1 cellular context compared by ENCODE assay signal in the genomic region with DNA sequence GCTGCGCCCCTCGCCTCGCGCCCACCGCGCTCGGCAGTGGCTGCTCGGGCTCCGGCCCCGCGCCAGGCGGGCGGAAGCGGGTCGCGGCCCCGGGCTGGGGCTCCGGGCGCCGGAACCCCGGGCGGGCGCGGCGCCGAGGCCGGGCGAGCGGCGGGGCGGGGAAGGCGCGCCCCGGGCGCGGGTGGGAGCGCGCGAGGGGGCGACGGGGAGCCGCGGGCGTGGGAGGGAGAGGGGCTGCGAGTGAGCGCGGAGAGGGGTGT.
TF ChIP-seq lines count a peak whose summit lies in the region.

No MANE protein-coding gene starts in this region.

TF ChIP-seq in GM12878, 131 proteins besides CTCF, POLR2A, EP300 and RAD21 (continued from another document):
- TF ChIP-seq, protein P1, sequence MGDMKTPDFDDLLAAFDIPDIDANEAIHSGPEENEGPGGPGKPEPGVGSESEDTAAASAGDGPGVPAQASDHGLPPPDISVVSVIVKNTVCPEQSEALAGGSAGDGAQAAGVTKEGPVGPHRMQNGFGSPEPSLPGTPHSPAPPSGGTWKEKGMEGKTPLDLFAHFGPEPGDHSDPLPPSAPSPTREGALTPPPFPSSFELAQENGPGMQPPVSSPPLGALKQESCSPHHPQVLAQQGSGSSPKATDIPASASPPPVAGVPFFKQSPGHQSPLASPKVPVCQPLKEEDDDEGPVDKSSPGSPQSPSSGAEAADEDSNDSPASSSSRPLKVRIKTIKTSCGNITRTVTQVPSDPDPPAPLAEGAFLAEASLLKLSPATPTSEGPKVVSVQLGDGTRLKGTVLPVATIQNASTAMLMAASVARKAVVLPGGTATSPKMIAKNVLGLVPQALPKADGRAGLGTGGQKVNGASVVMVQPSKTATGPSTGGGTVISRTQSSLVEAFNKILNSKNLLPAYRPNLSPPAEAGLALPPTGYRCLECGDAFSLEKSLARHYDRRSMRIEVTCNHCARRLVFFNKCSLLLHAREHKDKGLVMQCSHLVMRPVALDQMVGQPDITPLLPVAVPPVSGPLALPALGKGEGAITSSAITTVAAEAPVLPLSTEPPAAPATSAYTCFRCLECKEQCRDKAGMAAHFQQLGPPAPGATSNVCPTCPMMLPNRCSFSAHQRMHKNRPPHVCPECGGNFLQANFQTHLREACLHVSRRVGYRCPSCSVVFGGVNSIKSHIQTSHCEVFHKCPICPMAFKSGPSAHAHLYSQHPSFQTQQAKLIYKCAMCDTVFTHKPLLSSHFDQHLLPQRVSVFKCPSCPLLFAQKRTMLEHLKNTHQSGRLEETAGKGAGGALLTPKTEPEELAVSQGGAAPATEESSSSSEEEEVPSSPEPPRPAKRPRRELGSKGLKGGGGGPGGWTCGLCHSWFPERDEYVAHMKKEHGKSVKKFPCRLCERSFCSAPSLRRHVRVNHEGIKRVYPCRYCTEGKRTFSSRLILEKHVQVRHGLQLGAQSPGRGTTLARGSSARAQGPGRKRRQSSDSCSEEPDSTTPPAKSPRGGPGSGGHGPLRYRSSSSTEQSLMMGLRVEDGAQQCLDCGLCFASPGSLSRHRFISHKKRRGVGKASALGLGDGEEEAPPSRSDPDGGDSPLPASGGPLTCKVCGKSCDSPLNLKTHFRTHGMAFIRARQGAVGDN (IDR thresholded peaks at IDR 0.05) = no peak
- TF ChIP-seq, protein P2, sequence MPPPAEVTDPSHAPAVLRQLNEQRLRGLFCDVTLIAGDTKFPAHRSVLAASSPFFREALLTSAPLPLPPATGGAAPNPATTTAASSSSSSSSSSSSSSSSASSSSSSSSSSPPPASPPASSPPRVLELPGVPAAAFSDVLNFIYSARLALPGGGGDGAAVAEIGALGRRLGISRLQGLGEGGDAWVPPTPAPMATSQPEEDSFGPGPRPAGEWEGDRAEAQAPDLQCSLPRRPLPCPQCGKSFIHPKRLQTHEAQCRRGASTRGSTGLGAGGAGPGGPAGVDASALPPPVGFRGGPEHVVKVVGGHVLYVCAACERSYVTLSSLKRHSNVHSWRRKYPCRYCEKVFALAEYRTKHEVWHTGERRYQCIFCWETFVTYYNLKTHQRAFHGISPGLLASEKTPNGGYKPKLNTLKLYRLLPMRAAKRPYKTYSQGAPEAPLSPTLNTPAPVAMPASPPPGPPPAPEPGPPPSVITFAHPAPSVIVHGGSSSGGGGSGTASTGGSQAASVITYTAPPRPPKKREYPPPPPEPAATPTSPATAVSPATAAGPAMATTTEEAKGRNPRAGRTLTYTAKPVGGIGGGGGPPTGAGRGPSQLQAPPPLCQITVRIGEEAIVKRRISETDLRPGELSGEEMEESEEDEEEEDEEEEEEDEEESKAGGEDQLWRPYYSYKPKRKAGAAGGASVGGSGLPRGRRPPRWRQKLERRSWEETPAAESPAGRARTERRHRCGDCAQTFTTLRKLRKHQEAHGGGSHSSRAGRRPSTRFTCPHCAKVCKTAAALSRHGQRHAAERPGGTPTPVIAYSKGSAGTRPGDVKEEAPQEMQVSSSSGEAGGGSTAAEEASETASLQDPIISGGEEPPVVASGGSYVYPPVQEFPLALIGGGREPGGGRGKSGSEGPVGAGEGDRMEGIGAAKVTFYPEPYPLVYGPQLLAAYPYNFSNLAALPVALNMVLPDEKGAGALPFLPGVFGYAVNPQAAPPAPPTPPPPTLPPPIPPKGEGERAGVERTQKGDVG (CRISPR knock-in tag; IDR thresholded peaks at IDR 0.05) = no peak
- TF ChIP-seq, protein P3, sequence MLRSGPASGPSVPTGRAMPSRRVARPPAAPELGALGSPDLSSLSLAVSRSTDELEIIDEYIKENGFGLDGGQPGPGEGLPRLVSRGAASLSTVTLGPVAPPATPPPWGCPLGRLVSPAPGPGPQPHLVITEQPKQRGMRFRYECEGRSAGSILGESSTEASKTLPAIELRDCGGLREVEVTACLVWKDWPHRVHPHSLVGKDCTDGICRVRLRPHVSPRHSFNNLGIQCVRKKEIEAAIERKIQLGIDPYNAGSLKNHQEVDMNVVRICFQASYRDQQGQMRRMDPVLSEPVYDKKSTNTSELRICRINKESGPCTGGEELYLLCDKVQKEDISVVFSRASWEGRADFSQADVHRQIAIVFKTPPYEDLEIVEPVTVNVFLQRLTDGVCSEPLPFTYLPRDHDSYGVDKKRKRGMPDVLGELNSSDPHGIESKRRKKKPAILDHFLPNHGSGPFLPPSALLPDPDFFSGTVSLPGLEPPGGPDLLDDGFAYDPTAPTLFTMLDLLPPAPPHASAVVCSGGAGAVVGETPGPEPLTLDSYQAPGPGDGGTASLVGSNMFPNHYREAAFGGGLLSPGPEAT (IDR thresholded peaks at IDR 0.05; ENCODE audit: low read depth) = no peak
- TF ChIP-seq, protein P4, sequence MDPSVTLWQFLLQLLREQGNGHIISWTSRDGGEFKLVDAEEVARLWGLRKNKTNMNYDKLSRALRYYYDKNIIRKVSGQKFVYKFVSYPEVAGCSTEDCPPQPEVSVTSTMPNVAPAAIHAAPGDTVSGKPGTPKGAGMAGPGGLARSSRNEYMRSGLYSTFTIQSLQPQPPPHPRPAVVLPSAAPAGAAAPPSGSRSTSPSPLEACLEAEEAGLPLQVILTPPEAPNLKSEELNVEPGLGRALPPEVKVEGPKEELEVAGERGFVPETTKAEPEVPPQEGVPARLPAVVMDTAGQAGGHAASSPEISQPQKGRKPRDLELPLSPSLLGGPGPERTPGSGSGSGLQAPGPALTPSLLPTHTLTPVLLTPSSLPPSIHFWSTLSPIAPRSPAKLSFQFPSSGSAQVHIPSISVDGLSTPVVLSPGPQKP (IDR thresholded peaks at IDR 0.05; ENCODE audit: low read depth, low read length) = no peak
- TF ChIP-seq, protein P5, sequence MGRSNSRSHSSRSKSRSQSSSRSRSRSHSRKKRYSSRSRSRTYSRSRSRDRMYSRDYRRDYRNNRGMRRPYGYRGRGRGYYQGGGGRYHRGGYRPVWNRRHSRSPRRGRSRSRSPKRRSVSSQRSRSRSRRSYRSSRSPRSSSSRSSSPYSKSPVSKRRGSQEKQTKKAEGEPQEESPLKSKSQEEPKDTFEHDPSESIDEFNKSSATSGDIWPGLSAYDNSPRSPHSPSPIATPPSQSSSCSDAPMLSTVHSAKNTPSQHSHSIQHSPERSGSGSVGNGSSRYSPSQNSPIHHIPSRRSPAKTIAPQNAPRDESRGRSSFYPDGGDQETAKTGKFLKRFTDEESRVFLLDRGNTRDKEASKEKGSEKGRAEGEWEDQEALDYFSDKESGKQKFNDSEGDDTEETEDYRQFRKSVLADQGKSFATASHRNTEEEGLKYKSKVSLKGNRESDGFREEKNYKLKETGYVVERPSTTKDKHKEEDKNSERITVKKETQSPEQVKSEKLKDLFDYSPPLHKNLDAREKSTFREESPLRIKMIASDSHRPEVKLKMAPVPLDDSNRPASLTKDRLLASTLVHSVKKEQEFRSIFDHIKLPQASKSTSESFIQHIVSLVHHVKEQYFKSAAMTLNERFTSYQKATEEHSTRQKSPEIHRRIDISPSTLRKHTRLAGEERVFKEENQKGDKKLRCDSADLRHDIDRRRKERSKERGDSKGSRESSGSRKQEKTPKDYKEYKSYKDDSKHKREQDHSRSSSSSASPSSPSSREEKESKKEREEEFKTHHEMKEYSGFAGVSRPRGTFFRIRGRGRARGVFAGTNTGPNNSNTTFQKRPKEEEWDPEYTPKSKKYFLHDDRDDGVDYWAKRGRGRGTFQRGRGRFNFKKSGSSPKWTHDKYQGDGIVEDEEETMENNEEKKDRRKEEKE (IDR thresholded peaks at IDR 0.05) = no peak
- no peak for TF ChIP-seq IKZF2 (IDR thresholded peaks at IDR 0.05)
- TF ChIP-seq RAD51 (IDR thresholded peaks at IDR 0.05) = no peak
- TF ChIP-seq KLF5 (IDR thresholded peaks at IDR 0.05; ENCODE audit: partially characterized antibody) = no peak
- no peak for TF ChIP-seq KAT2A (conservative IDR thresholded peaks at IDR 0.05; ENCODE audit: control insufficient read depth, low read depth, low read length)
- TF ChIP-seq, protein P6, sequence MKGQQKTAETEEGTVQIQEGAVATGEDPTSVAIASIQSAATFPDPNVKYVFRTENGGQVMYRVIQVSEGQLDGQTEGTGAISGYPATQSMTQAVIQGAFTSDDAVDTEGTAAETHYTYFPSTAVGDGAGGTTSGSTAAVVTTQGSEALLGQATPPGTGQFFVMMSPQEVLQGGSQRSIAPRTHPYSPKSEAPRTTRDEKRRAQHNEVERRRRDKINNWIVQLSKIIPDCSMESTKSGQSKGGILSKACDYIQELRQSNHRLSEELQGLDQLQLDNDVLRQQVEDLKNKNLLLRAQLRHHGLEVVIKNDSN (IDR thresholded peaks at IDR 0.05; ENCODE audit: borderline replicate concordance, extremely low read length, insufficient read depth, low read depth, low read length) = no peak
